8 cellular contexts compared by ENCODE assay signal in genomic region chr10:109912335-109913282, GRCh38. TPM values are rescaled to one million over a fixed set of nuclear protein-coding genes. Genes with fewer than 3 reads are reported as not detected.
DNase-seq lines count a peak whose midpoint lies in the region; ATAC-seq and TF ChIP-seq lines count a peak whose summit lies in the region.

No MANE protein-coding gene starts in this region.

- peaks cover 7 to 52% (median 21%) of the 10 kb centered on the region in 5 donors for H3K36me3 Mint-ChIP-seq in naive thymus-derived CD4-positive, alpha-beta T cell
- H3K36me3 Mint-ChIP-seq in effector memory CD8-positive, alpha-beta T cell (ENCODE audit: insufficient read depth) = peaks cover 10% of the 10 kb centered on the region

- TF ChIP-seq EP300 in SK-N-SH (IDR thresholded peaks at IDR 0.05; ENCODE audit: borderline replicate concordance in 1 of 2, low read depth in 1 of 2, low read length in 1 of 2) = no peak

- in situ Hi-C loops in ACHN (cut with HindIII; ENCODE audit: low pct_ligation_motif_present, low pct_unique_long_range_greater_than_20kb, low sequenced_read_pairs) = no loop called here

- peaks cover 53% of the 10 kb centered on the region for H3K79me2 ChIP-seq in SK-N-SH (ENCODE audit: insufficient read depth)

- WGBS in SK-N-SH (ENCODE audit: low lambda C conversion rate) = 69% methylated on average over 2 of the region's 2 CpGs

- no peaks in the 10 kb centered on the region for H3K9me2 ChIP-seq in SK-N-SH

- peaks cover 0 to 13% of the 10 kb centered on the region in 2 experiments; a peak in 2 of 4 replicates for H3K4me1 ChIP-seq in SK-N-SH (ENCODE audit: control insufficient read depth in 1 of 2, insufficient read depth in 2 of 2, low read depth in 1 of 2, low read length in 1 of 2)
- peaks cover 48% of the 10 kb centered on the region for H3K4me1 ChIP-seq in mucosa of descending colon (ENCODE audit: low read depth)
- H3K4me1 ChIP-seq in naive thymus-derived CD4-positive, alpha-beta T cell (ENCODE audit: control insufficient read depth in 2 of 2, insufficient read depth in 2 of 2, low read length in 2 of 2) = peaks cover 36 to 55% of the 10 kb centered on the region in 2 donors

- CTCF ChIA-PET in SK-N-SH (lab: Yijun Ruan, JAX) = interaction anchor here (0.6 to 3.8 kb wide), 2 partner anchors 28 to 36 kb away, joined by 3 to 19 read pairs; no protein-coding TSS in a partner anchor
- CTCF ChIA-PET in naive thymus-derived CD4-positive, alpha-beta T cell (lab: Charles Lee) = interaction anchor here (0.9 to 1.1 kb wide), 3 partner anchors 22 to 29 kb away, joined by 4 to 5 read pairs (median 4); no protein-coding TSS in a partner anchor

- TF ChIP-seq RAD21 in SK-N-SH (IDR thresholded peaks at IDR 0.05; ENCODE audit: low read length) = no peak

- H4K20me1 ChIP-seq in SK-N-SH (ENCODE audit: insufficient read depth) = 0 out of 2 replicates have a peak, but pooled peaks cover 4% of the 10 kb centered on the region

- no peak overlapping the region for H3K9ac ChIP-seq in SK-N-SH

- no peak overlapping the region for H2AFZ ChIP-seq in SK-N-SH (ENCODE audit: low read depth)

- peaks cover 12% of the 10 kb centered on the region for H3F3A ChIP-seq in SK-N-SH (replicated peaks; ENCODE audit: insufficient read depth)

- H3K9me3 Mint-ChIP-seq in naive thymus-derived CD4-positive, alpha-beta T cell = peaks cover 0 to 3% (median 0%) of the 10 kb centered on the region in 11 donors
- no peaks in the 10 kb centered on the region for H3K9me3 Mint-ChIP-seq in effector memory CD8-positive, alpha-beta T cell

- ATAC-seq in HG03135 (IDR thresholded peaks at IDR 0.05; ENCODE audit: unreplicated experiment) (peak; percentile 83), mucosa of descending colon (peak; percentile 80)
- ATAC-seq in naive thymus-derived CD4-positive, alpha-beta T cell = no peak
- no peak for ATAC-seq in effector memory CD8-positive, alpha-beta T cell (replicated peaks)

- POLR2A ChIA-PET in SK-N-SH (lab: Yijun Ruan, JAX) = no interaction called here
- POLR2A ChIA-PET in naive thymus-derived CD4-positive, alpha-beta T cell (lab: Charles Lee) = interaction anchor here (0.7 to 1.6 kb wide), 4 partner anchors 8 to 29 kb away, joined by 3 to 4 read pairs (median 3); no protein-coding TSS in a partner anchor

- H3K4me3 ChIP-seq in SK-N-SH (ENCODE audit: low read depth in 2 of 2, low read length in 1 of 2) (no peak overlapping the region), mucosa of descending colon (no peak overlapping the region)
- no peak overlapping the region for H3K4me3 ChIP-seq in naive thymus-derived CD4-positive, alpha-beta T cell (ENCODE audit: low read length)

- H3K4me2 ChIP-seq in SK-N-SH = no peak overlapping the region

- intact Hi-C loops in mucosa of descending colon (cut with DNase I, micrococcal nuclease) = no loop called here
- intact Hi-C loops in naive thymus-derived CD4-positive, alpha-beta T cell (cut with micrococcal nuclease) = loop anchor here in 1 of 2 donors (5.0 to 10.0 kb wide), 2 partner anchors 585 to 652 kb away; partner anchors contain the start of genes DUSP5 and SMC3

- TF ChIP-seq CTCF in SK-N-SH (IDR thresholded peaks at IDR 0.05) (no peak), mucosa of descending colon (IDR thresholded peaks at IDR 0.05) (no peak)

- H3K4me3 Mint-ChIP-seq in naive thymus-derived CD4-positive, alpha-beta T cell = peak overlapping the region in 4 of 10 donors; percentile 9 to 47 (median 22)
- peak overlapping the region in 1 of 2 donors; percentile 16 for H3K4me3 Mint-ChIP-seq in effector memory CD8-positive, alpha-beta T cell

- H3K36me3 ChIP-seq in SK-N-SH (replicated peaks in 1 of 2; ENCODE audit: control insufficient read depth in 1 of 2, insufficient read depth in 2 of 2, low read length in 1 of 2) (peaks cover 3 to 22% of the 10 kb centered on the region in 2 experiments), mucosa of descending colon (ENCODE audit: low read depth) (no peaks in the 10 kb centered on the region)
- H3K36me3 ChIP-seq in naive thymus-derived CD4-positive, alpha-beta T cell (ENCODE audit: control insufficient read depth in 2 of 3, insufficient read depth in 3 of 3, low read length in 3 of 3) = peaks cover 0 to 8% (median 0%) of the 10 kb centered on the region in 3 experiments

- no peaks in the 10 kb centered on the region for H3K27me3 ChIP-seq in SK-N-SH (ENCODE audit: insufficient read depth)
- no peaks in the 10 kb centered on the region for H3K27me3 ChIP-seq in naive thymus-derived CD4-positive, alpha-beta T cell (ENCODE audit: control insufficient read depth in 2 of 2, insufficient read depth in 2 of 2, low read length in 2 of 2)

- H3K27me3 Mint-ChIP-seq in naive thymus-derived CD4-positive, alpha-beta T cell = no peaks in the 10 kb centered on the region
- no peaks in the 10 kb centered on the region for H3K27me3 Mint-ChIP-seq in effector memory CD8-positive, alpha-beta T cell

- H3K9me3 ChIP-seq in SK-N-SH = 0 out of 2 replicates have a peak, but pooled peaks cover 5% of the 10 kb centered on the region
- no peaks in the 10 kb centered on the region for H3K9me3 ChIP-seq in mucosa of descending colon
- no peaks in the 10 kb centered on the region for H3K9me3 ChIP-seq in naive thymus-derived CD4-positive, alpha-beta T cell (ENCODE audit: control insufficient read depth in 2 of 3, low read length in 3 of 3)

- peak overlapping the region; percentile 19 to 35; a peak in 2 of 4 replicates for H3K27ac ChIP-seq in SK-N-SH (ENCODE audit: low read depth in 2 of 2, low read length in 1 of 2)
- H3K27ac ChIP-seq in naive thymus-derived CD4-positive, alpha-beta T cell (ENCODE audit: low read depth, low read length) = no peak overlapping the region

- peak overlapping the region in 4 of 9 donors; percentile 27 to 79 (median 66) for H3K27ac Mint-ChIP-seq in naive thymus-derived CD4-positive, alpha-beta T cell
- peak overlapping the region in 1 of 2 donors; percentile 94 for H3K27ac Mint-ChIP-seq in effector memory CD8-positive, alpha-beta T cell

- peak; percentile 45 for DNase-seq in ACHN
- DNase-seq in GM19238 (ENCODE audit: insufficient read length, low spot score) = peak; percentile 32
- no peak for DNase-seq in SK-N-SH
- no peak for DNase-seq in mucosa of descending colon
- no peak for DNase-seq in medulla oblongata (ENCODE audit: extremely low spot score)
- no peak for DNase-seq in naive thymus-derived CD4-positive, alpha-beta T cell
- DNase-seq in effector memory CD8-positive, alpha-beta T cell = no peak

- peaks cover 57 to 86% (median 79%) of the 10 kb centered on the region in 7 donors for H3K4me1 Mint-ChIP-seq in naive thymus-derived CD4-positive, alpha-beta T cell
- H3K4me1 Mint-ChIP-seq in effector memory CD8-positive, alpha-beta T cell (ENCODE audit: low read depth in 2 of 2) = peaks cover 47 to 72% of the 10 kb centered on the region in 2 donors

TF ChIP-seq in SK-N-SH, 30 proteins besides CTCF, POLR2A, EP300 and RAD21 (continues in another document):
- TF ChIP-seq CHD2 (IDR thresholded peaks at IDR 0.05; ENCODE audit: low read length, partially characterized antibody) (no peak), ELF1 (IDR thresholded peaks at IDR 0.05) (no peak), POLR2AphosphoS5 (IDR thresholded peaks at IDR 0.05; ENCODE audit: low read depth, low read length) (no peak), YY1 (IDR thresholded peaks at IDR 0.05; ENCODE audit: low read depth) (no peak), USF1 (IDR thresholded peaks at IDR 0.05; ENCODE audit: borderline replicate concordance, low read depth) (no peak), JUND (IDR thresholded peaks at IDR 0.05) (peak; percentile 34; the same call in 1 of the 2 replicates), REST (IDR thresholded peaks at IDR 0.05; ENCODE audit: low read depth, low read length) (no peak), TCF12 (IDR thresholded peaks at IDR 0.05) (peak; percentile 42), TEAD4 (IDR thresholded peaks at IDR 0.05; ENCODE audit: borderline replicate concordance, insufficient read depth) (0 out of 2 replicates have a peak, but pooled peaks have one; percentile 22), FOSL2 (IDR thresholded peaks at IDR 0.05; ENCODE audit: borderline replicate concordance, low read depth) (0 out of 2 replicates have a peak, but pooled peaks have one; percentile 19)

RNA-seq across cellular contexts. Expression of gene XPNPEP1, which starts 10.7 kb away (rescaled TPM):
- 167 and 190 TPM in 2 replicates for polyA plus RNA-seq in SK-N-SH (2012; rRNA removed)
- polyA plus RNA-seq in SK-N-SH (2012; cell fraction: cytosol; rRNA removed) = 122 and 146 TPM in 2 replicates
- 264 and 305 TPM in 2 replicates for polyA plus RNA-seq in SK-N-SH (2012; cell fraction: nucleus; rRNA removed)
- 10 to 100 TPM; 66.6 to 97.7 (median 87.5) TPM for total RNA-seq in mucosa of descending colon
- total RNA-seq in naive thymus-derived CD4-positive, alpha-beta T cell = 100 to 1,000 TPM in 1 of 5 experiments, 10 to 100 TPM in 4; 44.1 to 100 (median 60.7) TPM
- 10 to 100 TPM; 15.7 to 19.2 TPM for polyA plus RNA-seq in naive thymus-derived CD4-positive, alpha-beta T cell

Comparison
In these comparisons a context has a peak if more than half of its experiments do, and no peak if none do; other contexts are left out.
1. DNase-seq: peak in ACHN (single experiment) and GM19238 (single experiment); none in SK-N-SH (single experiment), mucosa of descending colon (0 of 3), medulla oblongata (single experiment), naive thymus-derived CD4-positive, alpha-beta T cell (0 of 9) and effector memory CD8-positive, alpha-beta T cell (0 of 3).
2. ATAC-seq: peak in HG03135 (single experiment) and mucosa of descending colon (single experiment); none in naive thymus-derived CD4-positive, alpha-beta T cell (single experiment) and effector memory CD8-positive, alpha-beta T cell (single experiment).